ENCODE assay signal across 1 cellular context in genomic region chr14:23379331-23380196, GRCh38.
A peak's percentile ranks its signal among the peaks of the same experiment; 100 is the strongest.
TF ChIP-seq lines count a peak whose summit lies in the region.

No MANE protein-coding gene starts in this region.

TF ChIP-seq in HepG2, 621 proteins besides CTCF, POLR2A, EP300 and RAD21 (continues in another document):
- TF ChIP-seq KLF11 (CRISPR knock-in tag; IDR thresholded peaks at IDR 0.05) = no peak
- no peak for TF ChIP-seq MEF2D (CRISPR knock-in tag; IDR thresholded peaks at IDR 0.05)
- peak; percentile 72; the same call in 1 of the 2 replicates for TF ChIP-seq IRF2 (CRISPR knock-in tag; IDR thresholded peaks at IDR 0.05)
- 0 out of 2 replicates have a peak, but pooled peaks have one; percentile 51 for TF ChIP-seq SSRP1 (CRISPR knock-in tag; IDR thresholded peaks at IDR 0.05)
- TF ChIP-seq HDAC2 (CRISPR knock-in tag; IDR thresholded peaks at IDR 0.05) = peak; percentile 64; the same call in 1 of the 2 replicates
- TF ChIP-seq SIX1 (CRISPR knock-in tag; IDR thresholded peaks at IDR 0.05; ENCODE audit: borderline replicate concordance) = no peak
- TF ChIP-seq, protein P1, sequence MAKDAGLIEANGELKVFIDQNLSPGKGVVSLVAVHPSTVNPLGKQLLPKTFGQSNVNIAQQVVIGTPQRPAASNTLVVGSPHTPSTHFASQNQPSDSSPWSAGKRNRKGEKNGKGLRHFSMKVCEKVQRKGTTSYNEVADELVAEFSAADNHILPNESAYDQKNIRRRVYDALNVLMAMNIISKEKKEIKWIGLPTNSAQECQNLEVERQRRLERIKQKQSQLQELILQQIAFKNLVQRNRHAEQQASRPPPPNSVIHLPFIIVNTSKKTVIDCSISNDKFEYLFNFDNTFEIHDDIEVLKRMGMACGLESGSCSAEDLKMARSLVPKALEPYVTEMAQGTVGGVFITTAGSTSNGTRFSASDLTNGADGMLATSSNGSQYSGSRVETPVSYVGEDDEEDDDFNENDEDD (CRISPR knock-in tag; IDR thresholded peaks at IDR 0.05; ENCODE audit: borderline replicate concordance) = no peak
- peak; percentile 89 for TF ChIP-seq SMC3 (IDR thresholded peaks at IDR 0.05; ENCODE audit: low read length)
- TF ChIP-seq ATF1 (CRISPR knock-in tag; IDR thresholded peaks at IDR 0.05) = no peak
- TF ChIP-seq SPEN (CRISPR knock-in tag; IDR thresholded peaks at IDR 0.05; ENCODE audit: low read depth) = no peak
- no peak for TF ChIP-seq ZSCAN22 (CRISPR knock-in tag; IDR thresholded peaks at IDR 0.05)
- TF ChIP-seq KLF16 (CRISPR knock-in tag; IDR thresholded peaks at IDR 0.05) = 0 out of 4 replicates have a peak, but pooled peaks of 1 of the 2 experiments have one; percentile 66
- TF ChIP-seq SALL2 (CRISPR knock-in tag; IDR thresholded peaks at IDR 0.05) = no peak; the same call in 1 of the 2 replicates
- TF ChIP-seq ZNF33B (CRISPR knock-in tag; IDR thresholded peaks at IDR 0.05) = 0 out of 2 replicates have a peak, but pooled peaks have one; percentile 57
- peak; percentile 27; the same call in 1 of the 2 replicates for TF ChIP-seq PITX1 (CRISPR knock-in tag; IDR thresholded peaks at IDR 0.05)
- TF ChIP-seq, protein P2, sequence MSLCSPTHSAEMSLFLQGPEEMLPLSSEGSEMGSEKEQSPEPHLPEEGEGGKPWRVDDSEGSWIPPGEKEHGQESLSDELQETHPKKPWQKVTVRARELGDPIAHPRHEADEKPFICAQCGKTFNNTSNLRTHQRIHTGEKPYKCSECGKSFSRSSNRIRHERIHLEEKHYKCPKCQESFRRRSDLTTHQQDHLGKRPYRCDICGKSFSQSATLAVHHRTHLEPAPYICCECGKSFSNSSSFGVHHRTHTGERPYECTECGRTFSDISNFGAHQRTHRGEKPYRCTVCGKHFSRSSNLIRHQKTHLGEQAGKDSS (CRISPR knock-in tag; IDR thresholded peaks at IDR 0.05; ENCODE audit: borderline replicate concordance, low read depth) = peak; percentile 79; the same call in 1 of the 2 replicates
- no peak for TF ChIP-seq ZBTB38 (CRISPR knock-in tag; IDR thresholded peaks at IDR 0.05)
- no peak for TF ChIP-seq REL (CRISPR knock-in tag; conservative IDR thresholded peaks at IDR 0.05)
- TF ChIP-seq ZFP82 (CRISPR knock-in tag; IDR thresholded peaks at IDR 0.05; ENCODE audit: borderline replicate concordance) = no peak
- TF ChIP-seq TOE1 (CRISPR knock-in tag; IDR thresholded peaks at IDR 0.05) = no peak
- TF ChIP-seq, protein P3, sequence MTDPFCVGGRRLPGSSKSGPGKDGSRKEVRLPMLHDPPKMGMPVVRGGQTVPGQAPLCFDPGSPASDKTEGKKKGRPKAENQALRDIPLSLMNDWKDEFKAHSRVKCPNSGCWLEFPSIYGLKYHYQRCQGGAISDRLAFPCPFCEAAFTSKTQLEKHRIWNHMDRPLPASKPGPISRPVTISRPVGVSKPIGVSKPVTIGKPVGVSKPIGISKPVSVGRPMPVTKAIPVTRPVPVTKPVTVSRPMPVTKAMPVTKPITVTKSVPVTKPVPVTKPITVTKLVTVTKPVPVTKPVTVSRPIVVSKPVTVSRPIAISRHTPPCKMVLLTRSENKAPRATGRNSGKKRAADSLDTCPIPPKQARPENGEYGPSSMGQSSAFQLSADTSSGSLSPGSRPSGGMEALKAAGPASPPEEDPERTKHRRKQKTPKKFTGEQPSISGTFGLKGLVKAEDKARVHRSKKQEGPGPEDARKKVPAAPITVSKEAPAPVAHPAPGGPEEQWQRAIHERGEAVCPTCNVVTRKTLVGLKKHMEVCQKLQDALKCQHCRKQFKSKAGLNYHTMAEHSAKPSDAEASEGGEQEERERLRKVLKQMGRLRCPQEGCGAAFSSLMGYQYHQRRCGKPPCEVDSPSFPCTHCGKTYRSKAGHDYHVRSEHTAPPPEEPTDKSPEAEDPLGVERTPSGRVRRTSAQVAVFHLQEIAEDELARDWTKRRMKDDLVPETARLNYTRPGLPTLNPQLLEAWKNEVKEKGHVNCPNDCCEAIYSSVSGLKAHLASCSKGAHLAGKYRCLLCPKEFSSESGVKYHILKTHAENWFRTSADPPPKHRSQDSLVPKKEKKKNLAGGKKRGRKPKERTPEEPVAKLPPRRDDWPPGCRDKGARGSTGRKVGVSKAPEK (CRISPR knock-in tag; IDR thresholded peaks at IDR 0.05; ENCODE audit: borderline replicate concordance) = no peak
- TF ChIP-seq IRX3 (CRISPR knock-in tag; IDR thresholded peaks at IDR 0.05; ENCODE audit: borderline replicate concordance, low read depth) = no peak
- no peak for TF ChIP-seq HNRNPK (IDR thresholded peaks at IDR 0.05; ENCODE audit: low read depth, low read length, poor library complexity, severe bottlenecking)
- peak; percentile 82; the same call in 1 of the 2 replicates for TF ChIP-seq ZBTB26 (CRISPR knock-in tag; IDR thresholded peaks at IDR 0.05; ENCODE audit: borderline replicate concordance)
- TF ChIP-seq, protein P4, sequence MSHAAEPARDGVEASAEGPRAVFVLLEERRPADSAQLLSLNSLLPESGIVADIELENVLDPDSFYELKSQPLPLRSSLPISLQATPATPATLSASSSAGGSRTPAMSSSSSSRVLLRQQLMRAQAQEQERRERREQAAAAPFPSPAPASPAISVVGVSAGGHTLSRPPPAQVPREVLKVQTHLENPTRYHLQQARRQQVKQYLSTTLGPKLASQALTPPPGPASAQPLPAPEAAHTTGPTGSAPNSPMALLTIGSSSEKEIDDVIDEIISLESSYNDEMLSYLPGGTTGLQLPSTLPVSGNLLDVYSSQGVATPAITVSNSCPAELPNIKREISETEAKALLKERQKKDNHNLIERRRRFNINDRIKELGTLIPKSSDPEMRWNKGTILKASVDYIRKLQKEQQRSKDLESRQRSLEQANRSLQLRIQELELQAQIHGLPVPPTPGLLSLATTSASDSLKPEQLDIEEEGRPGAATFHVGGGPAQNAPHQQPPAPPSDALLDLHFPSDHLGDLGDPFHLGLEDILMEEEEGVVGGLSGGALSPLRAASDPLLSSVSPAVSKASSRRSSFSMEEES (CRISPR knock-in tag; IDR thresholded peaks at IDR 0.05) = 0 out of 2 replicates have a peak, but pooled peaks have one; percentile 16
- no peak for TF ChIP-seq ZNF430 (CRISPR knock-in tag; IDR thresholded peaks at IDR 0.05)
- TF ChIP-seq ZSCAN21 (CRISPR knock-in tag; IDR thresholded peaks at IDR 0.05; ENCODE audit: borderline replicate concordance) = no peak
- peak; percentile 22; the same call in 1 of the 2 replicates for TF ChIP-seq ZNF232 (CRISPR knock-in tag; IDR thresholded peaks at IDR 0.05; ENCODE audit: borderline replicate concordance)
- TF ChIP-seq ZSCAN30 (CRISPR knock-in tag; IDR thresholded peaks at IDR 0.05) = no peak
- no peak for TF ChIP-seq ZNF292 (CRISPR knock-in tag; IDR thresholded peaks at IDR 0.05; ENCODE audit: borderline replicate concordance, low read depth)
- TF ChIP-seq CEBPG (CRISPR knock-in tag; IDR thresholded peaks at IDR 0.05) = no peak
- TF ChIP-seq MBNL3 (CRISPR knock-in tag; conservative IDR thresholded peaks at IDR 0.05) = no peak
- TF ChIP-seq KAT7 (CRISPR knock-in tag; IDR thresholded peaks at IDR 0.05; ENCODE audit: borderline replicate concordance) = no peak
- TF ChIP-seq ZBTB1 (CRISPR knock-in tag; IDR thresholded peaks at IDR 0.05; ENCODE audit: borderline replicate concordance) = no peak
- TF ChIP-seq ZNF564 (CRISPR knock-in tag; IDR thresholded peaks at IDR 0.05) = no peak
- TF ChIP-seq KLF9 (CRISPR knock-in tag; IDR thresholded peaks at IDR 0.05; ENCODE audit: low read depth) = no peak
- TF ChIP-seq TOPORS (CRISPR knock-in tag; IDR thresholded peaks at IDR 0.05) = no peak
- TF ChIP-seq, protein P5, sequence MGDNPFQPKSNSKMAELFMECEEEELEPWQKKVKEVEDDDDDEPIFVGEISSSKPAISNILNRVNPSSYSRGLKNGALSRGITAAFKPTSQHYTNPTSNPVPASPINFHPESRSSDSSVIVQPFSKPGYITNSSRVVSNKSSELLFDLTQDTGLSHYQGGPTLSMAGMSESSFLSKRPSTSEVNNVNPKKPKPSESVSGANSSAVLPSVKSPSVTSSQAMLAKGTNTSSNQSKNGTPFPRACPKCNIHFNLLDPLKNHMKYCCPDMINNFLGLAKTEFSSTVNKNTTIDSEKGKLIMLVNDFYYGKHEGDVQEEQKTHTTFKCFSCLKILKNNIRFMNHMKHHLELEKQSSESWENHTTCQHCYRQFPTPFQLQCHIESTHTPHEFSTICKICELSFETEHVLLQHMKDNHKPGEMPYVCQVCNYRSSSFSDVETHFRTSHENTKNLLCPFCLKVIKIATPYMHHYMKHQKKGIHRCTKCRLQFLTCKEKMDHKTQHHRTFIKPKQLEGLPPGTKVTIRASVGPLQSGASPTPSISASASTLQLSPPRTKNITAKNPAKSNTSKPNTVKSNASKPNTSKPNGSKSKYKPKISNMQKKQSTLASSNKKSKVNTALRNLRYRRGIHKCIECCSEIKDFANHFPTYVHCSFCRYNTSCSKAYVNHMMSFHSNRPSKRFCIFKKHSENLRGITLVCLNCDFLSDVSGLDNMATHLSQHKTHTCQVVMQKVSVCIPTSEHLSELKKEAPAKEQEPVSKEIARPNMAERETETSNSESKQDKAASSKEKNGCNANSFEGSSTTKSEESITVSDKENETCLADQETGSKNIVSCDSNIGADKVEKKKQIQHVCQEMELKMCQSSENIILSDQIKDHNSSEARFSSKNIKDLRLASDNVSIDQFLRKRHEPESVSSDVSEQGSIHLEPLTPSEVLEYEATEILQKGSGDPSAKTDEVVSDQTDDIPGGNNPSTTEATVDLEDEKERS (CRISPR knock-in tag; IDR thresholded peaks at IDR 0.05) = no peak
- TF ChIP-seq SRSF9 (IDR thresholded peaks at IDR 0.05; ENCODE audit: borderline replicate concordance, insufficient read depth, low read depth, low read length, poor library complexity, severe bottlenecking) = no peak
- peak; percentile 82 for TF ChIP-seq ARNT2 (CRISPR knock-in tag; IDR thresholded peaks at IDR 0.05; ENCODE audit: low read depth)
- TF ChIP-seq SP2 (CRISPR knock-in tag; IDR thresholded peaks at IDR 0.05) = no peak
- TF ChIP-seq ZNF441 (CRISPR knock-in tag; IDR thresholded peaks at IDR 0.05; ENCODE audit: borderline replicate concordance) = no peak
- no peak for TF ChIP-seq MXD4 (CRISPR knock-in tag; IDR thresholded peaks at IDR 0.05)
- TF ChIP-seq ZNF670 (CRISPR knock-in tag; IDR thresholded peaks at IDR 0.05; ENCODE audit: borderline replicate concordance) = no peak
- no peak for TF ChIP-seq ZBTB34 (CRISPR knock-in tag; IDR thresholded peaks at IDR 0.05)
- TF ChIP-seq ZNF263 (CRISPR knock-in tag; IDR thresholded peaks at IDR 0.05) = peak; percentile 19; the same call in 1 of the 2 replicates
- peak; percentile 61; the same call in 1 of the 2 replicates for TF ChIP-seq RXRB (CRISPR knock-in tag; IDR thresholded peaks at IDR 0.05; ENCODE audit: borderline replicate concordance)
- no peak for TF ChIP-seq SOX6 (IDR thresholded peaks at IDR 0.05)
- TF ChIP-seq SOX6 (CRISPR knock-in tag; IDR thresholded peaks at IDR 0.05) = no peak
- no peak for TF ChIP-seq ZNF703 (CRISPR knock-in tag; IDR thresholded peaks at IDR 0.05; ENCODE audit: borderline replicate concordance)
- peak; percentile 68; the same call in 1 of the 2 replicates for TF ChIP-seq MIER2 (CRISPR knock-in tag; IDR thresholded peaks at IDR 0.05)
- no peak for TF ChIP-seq POLR2G (IDR thresholded peaks at IDR 0.05; ENCODE audit: low read depth, low read length)
- TF ChIP-seq CBFB (CRISPR knock-in tag; IDR thresholded peaks at IDR 0.05) = peak; percentile 82; the same call in 1 of the 2 replicates
- TF ChIP-seq ZSCAN9 (CRISPR knock-in tag; IDR thresholded peaks at IDR 0.05; ENCODE audit: borderline replicate concordance) = no peak
- no peak for TF ChIP-seq MAFK (conservative IDR thresholded peaks at IDR 0.05 in 1 of 2, IDR thresholded peaks at IDR 0.05 in 1 of 2; ENCODE audit: low read length in 2 of 2)
- TF ChIP-seq SOX13 (IDR thresholded peaks at IDR 0.05) = no peak
- no peak for TF ChIP-seq SOX13 (CRISPR knock-in tag; conservative IDR thresholded peaks at IDR 0.05 in 1 of 2, IDR thresholded peaks at IDR 0.05 in 1 of 2)
- TF ChIP-seq, protein P6, sequence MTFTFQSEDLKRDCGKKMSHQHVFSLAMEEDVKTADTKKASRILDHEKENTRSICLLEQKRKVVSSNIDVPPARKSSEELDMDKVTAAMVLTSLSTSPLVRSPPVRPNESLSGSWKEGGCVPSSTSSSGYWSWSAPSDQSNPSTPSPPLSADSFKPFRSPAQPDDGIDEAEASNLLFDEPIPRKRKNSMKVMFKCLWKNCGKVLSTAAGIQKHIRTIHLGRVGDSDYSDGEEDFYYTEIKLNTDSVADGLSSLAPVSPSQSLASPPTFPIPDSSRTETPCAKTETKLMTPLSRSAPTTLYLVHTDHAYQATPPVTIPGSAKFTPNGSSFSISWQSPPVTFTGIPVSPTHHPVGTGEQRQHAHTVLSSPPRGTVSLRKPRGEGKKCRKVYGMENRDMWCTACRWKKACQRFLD (CRISPR knock-in tag; IDR thresholded peaks at IDR 0.05; ENCODE audit: borderline replicate concordance) = no peak
- no peak for TF ChIP-seq ZNF589 (CRISPR knock-in tag; conservative IDR thresholded peaks at IDR 0.05)
- no peak for TF ChIP-seq YY1 (IDR thresholded peaks at IDR 0.05; ENCODE audit: insufficient read depth, insufficient replicate concordance, low read depth, low read length)
- no peak for TF ChIP-seq TAF1 (CRISPR knock-in tag; IDR thresholded peaks at IDR 0.05)
- TF ChIP-seq DPF2 (CRISPR knock-in tag; IDR thresholded peaks at IDR 0.05; ENCODE audit: borderline replicate concordance, low read depth) = no peak
- TF ChIP-seq, protein P7, sequence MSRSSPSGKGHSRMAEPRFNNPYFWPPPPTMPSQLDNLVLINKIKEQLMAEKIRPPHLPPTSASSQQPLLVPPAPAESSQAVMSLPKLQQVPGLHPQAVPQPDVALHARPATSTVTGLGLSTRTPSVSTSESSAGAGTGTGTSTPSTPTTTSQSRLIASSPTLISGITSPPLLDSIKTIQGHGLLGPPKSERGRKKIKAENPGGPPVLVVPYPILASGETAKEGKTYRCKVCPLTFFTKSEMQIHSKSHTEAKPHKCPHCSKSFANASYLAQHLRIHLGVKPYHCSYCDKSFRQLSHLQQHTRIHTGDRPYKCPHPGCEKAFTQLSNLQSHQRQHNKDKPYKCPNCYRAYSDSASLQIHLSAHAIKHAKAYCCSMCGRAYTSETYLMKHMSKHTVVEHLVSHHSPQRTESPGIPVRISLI (CRISPR knock-in tag; IDR thresholded peaks at IDR 0.05; ENCODE audit: borderline replicate concordance) = no peak
